ENCODE assay signal across 8 cellular contexts in the genomic region with DNA sequence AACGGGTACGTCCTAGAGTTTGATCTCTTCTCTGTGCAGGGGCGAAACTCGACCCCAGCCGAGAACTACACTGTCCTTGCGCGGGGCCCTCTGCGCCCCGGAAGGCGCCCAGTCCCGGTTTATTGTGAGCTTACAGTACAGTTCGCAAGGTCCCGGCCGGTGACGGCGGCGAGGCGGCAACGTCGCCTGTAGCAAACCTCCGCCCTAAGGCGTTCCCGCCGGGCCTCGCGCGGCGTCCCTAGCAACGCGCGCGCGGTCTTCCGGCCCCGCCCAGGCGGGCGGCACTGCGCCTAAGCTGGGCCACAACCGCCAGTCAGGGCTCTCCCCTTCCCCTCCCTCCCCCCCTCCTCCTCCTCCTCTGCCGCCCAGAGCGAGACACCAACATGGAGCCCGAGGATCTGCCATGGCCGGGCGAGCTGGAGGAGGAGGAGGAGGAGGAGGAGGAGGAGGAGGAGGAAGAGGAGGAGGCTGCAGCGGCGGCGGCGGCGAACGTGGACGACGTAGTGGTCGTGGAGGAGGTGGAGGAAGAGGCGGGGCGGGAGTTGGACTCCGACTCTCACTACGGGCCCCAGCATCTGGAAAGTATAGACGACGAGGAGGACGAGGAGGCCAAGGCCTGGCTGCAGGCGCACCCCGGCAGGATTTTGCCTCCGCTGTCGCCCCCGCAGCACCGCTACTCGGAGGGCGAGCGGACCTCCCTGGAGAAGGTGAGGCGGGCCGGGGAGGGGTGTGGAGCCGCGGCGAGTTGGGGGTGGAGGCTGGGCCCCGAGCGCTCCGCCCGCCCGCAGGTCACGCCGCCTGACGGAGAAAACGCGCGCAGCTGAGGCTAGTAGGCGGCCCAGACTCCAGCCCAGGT. TPM values are rescaled to one million over a fixed set of nuclear protein-coding genes. Genes with fewer than 3 reads are reported as not detected.
A peak's percentile ranks its signal among the peaks of the same experiment; 100 is the strongest.
DNase-seq lines count a peak whose midpoint lies in the region; ATAC-seq and TF ChIP-seq lines count a peak whose summit lies in the region.

A gene with protein sequence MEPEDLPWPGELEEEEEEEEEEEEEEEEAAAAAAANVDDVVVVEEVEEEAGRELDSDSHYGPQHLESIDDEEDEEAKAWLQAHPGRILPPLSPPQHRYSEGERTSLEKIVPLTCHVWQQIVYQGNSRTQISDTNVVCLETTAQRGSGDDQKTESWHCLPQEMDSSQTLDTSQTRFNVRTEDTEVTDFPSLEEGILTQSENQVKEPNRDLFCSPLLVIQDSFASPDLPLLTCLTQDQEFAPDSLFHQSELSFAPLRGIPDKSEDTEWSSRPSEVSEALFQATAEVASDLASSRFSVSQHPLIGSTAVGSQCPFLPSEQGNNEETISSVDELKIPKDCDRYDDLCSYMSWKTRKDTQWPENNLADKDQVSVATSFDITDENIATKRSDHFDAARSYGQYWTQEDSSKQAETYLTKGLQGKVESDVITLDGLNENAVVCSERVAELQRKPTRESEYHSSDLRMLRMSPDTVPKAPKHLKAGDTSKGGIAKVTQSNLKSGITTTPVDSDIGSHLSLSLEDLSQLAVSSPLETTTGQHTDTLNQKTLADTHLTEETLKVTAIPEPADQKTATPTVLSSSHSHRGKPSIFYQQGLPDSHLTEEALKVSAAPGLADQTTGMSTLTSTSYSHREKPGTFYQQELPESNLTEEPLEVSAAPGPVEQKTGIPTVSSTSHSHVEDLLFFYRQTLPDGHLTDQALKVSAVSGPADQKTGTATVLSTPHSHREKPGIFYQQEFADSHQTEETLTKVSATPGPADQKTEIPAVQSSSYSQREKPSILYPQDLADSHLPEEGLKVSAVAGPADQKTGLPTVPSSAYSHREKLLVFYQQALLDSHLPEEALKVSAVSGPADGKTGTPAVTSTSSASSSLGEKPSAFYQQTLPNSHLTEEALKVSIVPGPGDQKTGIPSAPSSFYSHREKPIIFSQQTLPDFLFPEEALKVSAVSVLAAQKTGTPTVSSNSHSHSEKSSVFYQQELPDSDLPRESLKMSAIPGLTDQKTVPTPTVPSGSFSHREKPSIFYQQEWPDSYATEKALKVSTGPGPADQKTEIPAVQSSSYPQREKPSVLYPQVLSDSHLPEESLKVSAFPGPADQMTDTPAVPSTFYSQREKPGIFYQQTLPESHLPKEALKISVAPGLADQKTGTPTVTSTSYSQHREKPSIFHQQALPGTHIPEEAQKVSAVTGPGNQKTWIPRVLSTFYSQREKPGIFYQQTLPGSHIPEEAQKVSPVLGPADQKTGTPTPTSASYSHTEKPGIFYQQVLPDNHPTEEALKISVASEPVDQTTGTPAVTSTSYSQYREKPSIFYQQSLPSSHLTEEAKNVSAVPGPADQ (N-terminal part only) (plus strand): TSS at position 351 of the 856 bp plus-strand sequence. CDS start 33 bp downstream, at position 384.

- POLR2A ChIA-PET in CD8-positive, alpha-beta T cell (lab: Charles Lee) = interaction anchor here (0.7 to 1.4 kb wide), 9 partner anchors 32 to 793 kb away, joined by 3 to 11 read pairs (median 3); a partner anchor contains a TSS
- POLR2A ChIA-PET in activated CD4-positive, alpha-beta memory T cell treated with anti-CD3 and anti-CD28 coated beads for 36 hours (lab: Charles Lee) = interaction anchor here (0.6 to 2.8 kb wide), 4 partner anchors 93 to 152 kb away, joined by 3 to 14 read pairs (median 4); a partner anchor contains a TSS

- intact Hi-C loops in CD8-positive, alpha-beta T cell (cut with DNase I, micrococcal nuclease) = loop anchor here (1.0 to 10.0 kb wide), 16 partner anchors 92 to 1572 kb away; a partner anchor contains a TSS
- intact Hi-C loops in activated CD4-positive, alpha-beta memory T cell treated with anti-CD3 and anti-CD28 coated beads for 36 hours (cut with micrococcal nuclease) = loop anchor here (1.0 to 10.0 kb wide), 5 partner anchors 92 to 349 kb away; a partner anchor contains a TSS
- intact Hi-C loops in dorsolateral prefrontal cortex (cut with DNase I) (loop anchor here (1.0 to 10.0 kb wide), 2 partner anchors 91 to 151 kb away; a partner anchor contains a TSS), lower leg skin (cut with DNase I; ENCODE audit: low total_unique reads) (no loop called here)

- H3K4me1 ChIP-seq in CD8-positive, alpha-beta T cell (ENCODE audit: insufficient read depth, low read length) = peaks cover 20% of the 10 kb centered on the region

- H3K4me3 Mint-ChIP-seq in CD8-positive, alpha-beta T cell = peak within 1 kb of the TSS; percentile 88
- H3K4me3 Mint-ChIP-seq in activated CD4-positive, alpha-beta memory T cell treated with anti-CD3 and anti-CD28 coated beads for 36 hours = peak within 1 kb of the TSS; percentile 92

- CTCF ChIA-PET in CD8-positive, alpha-beta T cell (lab: Charles Lee) = no interaction called here
- CTCF ChIA-PET in activated CD4-positive, alpha-beta memory T cell treated with anti-CD3 and anti-CD28 coated beads for 36 hours (lab: Charles Lee) = interaction anchor here (1.3 to 2.4 kb wide), 3 partner anchors 92 to 173 kb away, joined by 5 to 6 read pairs (median 6); a partner anchor contains a TSS

- 0 to 1% methylated on average over 50 to 82 of the region's 86 CpGs for WGBS in lower leg skin, 2 donors

- no peaks in the 10 kb centered on the region for H3K27me3 ChIP-seq in CD8-positive, alpha-beta T cell (ENCODE audit: insufficient read depth, low read length)
- H3K27me3 ChIP-seq in dorsolateral prefrontal cortex = no peaks in the 10 kb centered on the region

- H3K27ac ChIP-seq in CD8-positive, alpha-beta T cell (ENCODE audit: low read depth, low read length) = peak within 1 kb of the TSS; percentile 90
- peak within 1 kb of the TSS; percentile 38 to 96 (median 84) for H3K27ac ChIP-seq in dorsolateral prefrontal cortex

- H3K27me3 Mint-ChIP-seq in CD8-positive, alpha-beta T cell (ENCODE audit: low read depth) = peaks cover 2% of the 10 kb centered on the region
- H3K27me3 Mint-ChIP-seq in activated CD4-positive, alpha-beta memory T cell treated with anti-CD3 and anti-CD28 coated beads for 36 hours = no peaks in the 10 kb centered on the region

- H3K27ac Mint-ChIP-seq in CD8-positive, alpha-beta T cell = peak within 1 kb of the TSS; percentile 94
- H3K27ac Mint-ChIP-seq in activated CD4-positive, alpha-beta memory T cell treated with anti-CD3 and anti-CD28 coated beads for 36 hours = peak within 1 kb of the TSS; percentile 82

- peak within 1 kb of the TSS; percentile 75 for H3K4me3 ChIP-seq in CD8-positive, alpha-beta T cell (ENCODE audit: low read depth, low read length)
- H3K4me3 ChIP-seq in dorsolateral prefrontal cortex (peak within 1 kb of the TSS; percentile 46 to 96 (median 83)), lower leg skin (ENCODE audit: low read depth, poor library complexity, severe bottlenecking) (peak within 1 kb of the TSS; percentile 44)

- DNase-seq in CD8-positive, alpha-beta T cell = peak; percentile 76 to 90 (median 86)
- DNase-seq in HK-2 (ENCODE audit: unreplicated experiment) (peak; percentile 95), NCI-H82 treated with DMSO at 0.1 percent for 48 hours (lab: John Stamatoyannopoulos, UW; ENCODE audit: unreplicated experiment) (peak; percentile 76), dorsolateral prefrontal cortex (peak; percentile 69 to 91 (median 84)), lower leg skin (ENCODE audit: low spot score in 2 of 2) (peak; percentile 76 to 96)
- DNase-seq in activated CD4-positive, alpha-beta memory T cell treated with anti-CD3 and anti-CD28 coated beads for 36 hours = peak; percentile 94
- peak; percentile 83 to 90 for DNase-seq in stimulated activated CD4-positive, alpha-beta T cell treated with anti-CD3 and anti-CD28 coated beads, Interleukin-4, amount 100 ng/mL, for 4 hours

- no peaks in the 10 kb centered on the region for H3K36me3 Mint-ChIP-seq in CD8-positive, alpha-beta T cell
- no peaks in the 10 kb centered on the region for H3K36me3 Mint-ChIP-seq in activated CD4-positive, alpha-beta memory T cell treated with anti-CD3 and anti-CD28 coated beads for 36 hours

- no peak for TF ChIP-seq POLR2A in lower leg skin (IDR thresholded peaks at IDR 0.05)

- ATAC-seq in CD8-positive, alpha-beta T cell = peak; percentile 88
- ATAC-seq in GM19455 (IDR thresholded peaks at IDR 0.05; ENCODE audit: unreplicated experiment) = peak; percentile 86

- TF ChIP-seq CTCF in CD8-positive, alpha-beta T cell (IDR thresholded peaks at IDR 0.05) = no peak
- TF ChIP-seq CTCF in dorsolateral prefrontal cortex (IDR thresholded peaks at IDR 0.05 in 54 of 56, conservative IDR thresholded peaks at IDR 0.05 in 2 of 56; ENCODE audit: low read depth in 1 of 56, partially characterized antibody in 56 of 56) = peak in 39 of 56 donors; percentile 7 to 56 (median 28)
- TF ChIP-seq CTCF in lower leg skin (IDR thresholded peaks at IDR 0.05) = no peak

- no peaks in the 10 kb centered on the region for H3K36me3 ChIP-seq in CD8-positive, alpha-beta T cell (ENCODE audit: insufficient read depth, low read length)

- no peaks in the 10 kb centered on the region for H3K9me3 ChIP-seq in CD8-positive, alpha-beta T cell (ENCODE audit: low read length)

- H3K4me1 Mint-ChIP-seq in CD8-positive, alpha-beta T cell (ENCODE audit: low read depth) = peaks cover 39% of the 10 kb centered on the region
- peaks cover 26% of the 10 kb centered on the region for H3K4me1 Mint-ChIP-seq in activated CD4-positive, alpha-beta memory T cell treated with anti-CD3 and anti-CD28 coated beads for 36 hours (ENCODE audit: low read depth)

- no peaks in the 10 kb centered on the region for H3K9me3 Mint-ChIP-seq in CD8-positive, alpha-beta T cell
- no peaks in the 10 kb centered on the region for H3K9me3 Mint-ChIP-seq in activated CD4-positive, alpha-beta memory T cell treated with anti-CD3 and anti-CD28 coated beads for 36 hours

RNA-seq across cellular contexts. Expression of the gene that starts here (rescaled TPM):
- 10 to 100 TPM; 14.8 to 16.4 TPM for total RNA-seq in CD8-positive, alpha-beta T cell
- total RNA-seq in activated CD4-positive, alpha-beta memory T cell treated with anti-CD3 and anti-CD28 coated beads for 36 hours = 10 to 100 TPM; 20.4 to 22.7 TPM
- total RNA-seq in dorsolateral prefrontal cortex = 10 to 100 TPM; 27.7 to 81.6 (median 46.9) TPM
- total RNA-seq in lower leg skin = 10 to 100 TPM; 10.1 to 17.6 (median 14.3) TPM

Comparison
In these comparisons a context has a peak if more than half of its experiments do, and no peak if none do; other contexts are left out.
1. Peak in every context shown above with its lines: DNase-seq, ATAC-seq, H3K4me3 ChIP-seq and H3K27ac ChIP-seq.
2. CTCF ChIP-seq: peak in dorsolateral prefrontal cortex (39 of 56); none in CD8-positive, alpha-beta T cell (single experiment) and lower leg skin (0 of 3).